8 cellular contexts compared by ENCODE assay signal in the genomic region with DNA sequence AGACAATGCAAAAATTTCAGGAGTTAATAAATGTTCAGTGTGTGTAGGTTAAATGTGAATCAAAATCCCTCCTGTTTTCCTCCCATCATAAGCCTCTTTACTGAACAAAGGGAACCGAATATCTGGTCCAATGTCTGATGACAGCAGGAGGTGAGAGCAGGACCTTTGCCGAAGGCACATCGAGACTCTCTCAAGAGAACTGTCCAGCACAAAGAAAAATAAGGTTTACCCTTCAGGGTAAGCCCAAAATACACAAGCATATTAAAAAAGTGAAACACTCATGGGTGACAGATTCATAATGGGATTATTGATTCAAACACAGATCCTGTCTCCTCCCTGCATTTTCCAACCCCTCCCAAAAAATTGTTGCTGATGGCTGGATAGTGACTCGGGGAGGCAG. TPM values are rescaled to one million over a fixed set of nuclear protein-coding genes. Genes with fewer than 3 reads are reported as not detected.
"Had no signal": no experiment of that assay in that cellular context is flagged by ENCODE, and none has a peak within 500 bp of the region (broad histone marks: within the 10 kb centered on the region; RNA-seq: fewer than 3 reads in every experiment).

No MANE protein-coding gene starts in this region.

- H3K27ac ChIP-seq: HL-60 had no signal

- H3K4me2 ChIP-seq: GM23338 had no signal

- ATAC-seq: GM23338 had no signal

- H2AFZ ChIP-seq: GM23338 had no signal

- DNase-seq: H9, HCEC 1CT, HFFc6, IMR-90, KBM-7 had no signal

- H3K4me3 ChIP-seq: GM23338 had no signal

RNA-seq across cellular contexts. Expression of a gene that starts 4.2 kb away (rescaled TPM):
- total RNA-seq: H9, HFFc6, HT1080, IMR-90 had no signal
- polyA plus RNA-seq: IMR-90 had no signal
